9 cellular contexts compared by ENCODE assay signal in the genomic region with DNA sequence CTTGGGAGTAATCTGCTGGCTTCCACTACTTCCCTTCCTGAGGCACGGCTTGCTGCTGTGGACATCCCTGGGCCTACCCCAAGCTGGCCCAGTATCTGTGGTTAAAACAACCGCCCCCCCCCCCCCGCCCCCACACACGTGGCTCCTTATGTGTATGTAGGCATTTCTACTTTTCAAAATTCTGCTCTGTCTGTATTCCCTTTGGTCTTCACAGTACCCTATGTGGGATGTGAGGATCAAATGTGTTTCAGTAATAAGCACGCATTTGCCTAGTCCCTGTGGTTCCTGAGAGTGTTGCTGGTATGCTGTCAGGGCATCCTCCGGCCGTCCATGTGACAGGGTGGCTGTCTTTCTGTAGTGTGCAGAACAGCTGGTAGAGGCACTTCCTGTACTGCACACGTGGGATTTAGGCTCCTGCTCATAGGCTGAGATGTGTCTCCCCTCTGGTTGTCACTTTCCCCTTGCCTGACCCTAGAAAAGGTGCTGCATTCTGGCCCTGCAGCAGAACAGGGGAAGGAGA. TPM values are rescaled to one million over a fixed set of nuclear protein-coding genes. Genes with fewer than 3 reads are reported as not detected.
DNase-seq lines count a peak whose midpoint lies in the region; ATAC-seq and TF ChIP-seq lines count a peak whose summit lies in the region.
"Had no signal": no experiment of that assay in that cellular context is flagged by ENCODE, and none has a peak within 500 bp of the region (broad histone marks: within the 10 kb centered on the region; RNA-seq: fewer than 3 reads in every experiment).

No MANE protein-coding gene starts in this region.

- no peak overlapping the region for H3K27ac Mint-ChIP-seq in activated T-cell treated with anti-CD3 and anti-CD28 coated beads, Interleukin-2, amount 50 U/mL, for 72 hours
- peak overlapping the region; percentile 79 to 93 for H3K27ac Mint-ChIP-seq in natural killer cell

- BruUV-seq in mammary epithelial cell (replicated peaks; lab: Mats Ljungman, UMichigan), result no TSS peak

- H4K20me1 ChIP-seq in mammary epithelial cell (ENCODE audit: insufficient read depth, low read length), result no peaks in the 10 kb centered on the region

- CTCF ChIA-PET in mammary epithelial cell (lab: Charles Lee; ENCODE audit: low non-redundant PET), result interaction anchor here (0.6 to 0.8 kb wide), 2 partner anchors 9 to 197 kb away, joined by 3 to 4 read pairs; no protein-coding TSS in a partner anchor

- peaks cover 0 to 2% of the 10 kb centered on the region in 2 donors for H3K36me3 Mint-ChIP-seq in activated T-cell treated with anti-CD3 and anti-CD28 coated beads, Interleukin-2, amount 50 U/mL, for 72 hours (ENCODE audit: insufficient read depth in 2 of 2)
- H3K36me3 Mint-ChIP-seq in natural killer cell, result no peaks in the 10 kb centered on the region

- H3K79me2 ChIP-seq in mammary epithelial cell (ENCODE audit: insufficient read depth, low read length), result no peaks in the 10 kb centered on the region

- H3K27me3 Mint-ChIP-seq in activated T-cell treated with anti-CD3 and anti-CD28 coated beads, Interleukin-2, amount 50 U/mL, for 72 hours (ENCODE audit: low read depth), result no peaks in the 10 kb centered on the region
- H3K27me3 Mint-ChIP-seq in natural killer cell (ENCODE audit: low read depth in 2 of 2), result no peaks in the 10 kb centered on the region

- no peak overlapping the region for H3K4me2 ChIP-seq in mammary epithelial cell (ENCODE audit: insufficient read depth, low read depth, low read length)

- peaks cover 28% of the 10 kb centered on the region for H3K4me1 Mint-ChIP-seq in activated T-cell treated with anti-CD3 and anti-CD28 coated beads, Interleukin-2, amount 50 U/mL, for 72 hours (ENCODE audit: low read depth)
- H3K4me1 Mint-ChIP-seq in natural killer cell, result peaks cover 26 to 32% of the 10 kb centered on the region in 2 donors

- in situ Hi-C loops in mammary epithelial cell (cut with MboI; ENCODE audit: low sequenced_read_pairs in 2 of 2), result loop anchor here in 1 of 2 donors (25.0 kb wide), 1 partner anchor 168 kb away; no protein-coding TSS in a partner anchor

- no peaks in the 10 kb centered on the region for H3K9me3 Mint-ChIP-seq in activated T-cell treated with anti-CD3 and anti-CD28 coated beads, Interleukin-2, amount 50 U/mL, for 72 hours
- no peaks in the 10 kb centered on the region for H3K9me3 Mint-ChIP-seq in natural killer cell

- H2AFZ ChIP-seq in mammary epithelial cell (ENCODE audit: low read depth, low read length), result no peak overlapping the region

- TF ChIP-seq CTCF in natural killer cell (IDR thresholded peaks at IDR 0.05) (no peak), mammary epithelial cell (conservative IDR thresholded peaks at IDR 0.05 in 1 of 2, IDR thresholded peaks at IDR 0.05 in 1 of 2; ENCODE audit: extremely low read depth in 1 of 2, insufficient read depth in 1 of 2, low read depth in 1 of 2, low read length in 2 of 2) (no peak)

- H3K4me1 ChIP-seq in mammary epithelial cell (ENCODE audit: insufficient read depth, low read length), result peaks cover 12% of the 10 kb centered on the region

- no peak overlapping the region for H3K27ac ChIP-seq in mammary epithelial cell (ENCODE audit: insufficient read depth, low read depth, low read length)

- intact Hi-C loops in natural killer cell (cut with micrococcal nuclease) (loop anchor here (1.0 to 10.0 kb wide), 3 partner anchors 25 to 181 kb away; a partner anchor contains a TSS), mammary epithelial cell (cut with micrococcal nuclease) (loop anchor here (5.0 kb wide), 1 partner anchor 148 kb away; no protein-coding TSS in a partner anchor), sciatic nerve (cut with DNase I) (no loop called here)

- H3K4me3 Mint-ChIP-seq in activated T-cell treated with anti-CD3 and anti-CD28 coated beads, Interleukin-2, amount 50 U/mL, for 72 hours, result peak overlapping the region; percentile 83 to 91
- H3K4me3 Mint-ChIP-seq in natural killer cell, result peak overlapping the region; percentile 83

- WGBS in mammary epithelial cell (ENCODE audit: low coverage, missing lambda C conversion rate), result 45% methylated on average over 8 of the region's 8 CpGs

- peak; percentile 66 for DNase-seq in Ammon's horn (ENCODE audit: low spot score)
- DNase-seq in OCI-M1 (lab: John Stamatoyannopoulos, UW), result peak; percentile 91
- peak; percentile 54 to 55 for DNase-seq in activated T-cell treated with anti-CD3 and anti-CD28 coated beads, Interleukin-2, amount 50 U/mL, for 72 hours
- DNase-seq in natural killer cell, result peak; percentile 50
- DNase-seq in mammary epithelial cell, result no peak
- no peak for DNase-seq in sciatic nerve (ENCODE audit: low spot score)

- H3K9me3 ChIP-seq in mammary epithelial cell (replicated peaks; ENCODE audit: insufficient read depth, low read length), result no peaks in the 10 kb centered on the region

- ATAC-seq in GM18873 (IDR thresholded peaks at IDR 0.05; ENCODE audit: low FRiP score, unreplicated experiment) (peak; percentile 74), HG03066 (IDR thresholded peaks at IDR 0.05; ENCODE audit: low read depth, unreplicated experiment) (peak; percentile 72), natural killer cell (peak; percentile 68 to 86 (median 83)), sciatic nerve (no peak)
- ATAC-seq in activated T-cell treated with anti-CD3 and anti-CD28 coated beads, Interleukin-2, amount 50 U/mL, for 72 hours (replicated peaks in 1 of 2), result peak; percentile 66 to 68

- no peaks in the 10 kb centered on the region for H3K27me3 ChIP-seq in mammary epithelial cell (ENCODE audit: insufficient read depth, low read length)

- H3K4me3 ChIP-seq in mammary epithelial cell (replicated peaks in 1 of 3; ENCODE audit: insufficient read depth in 1 of 3, low read depth in 2 of 3, low read length in 3 of 3), result no peak overlapping the region
- H3K4me3 ChIP-seq: skin epidermis had no signal

- dilution Hi-C loops in mammary epithelial cell (cut with HindIII; ENCODE audit: low sequenced_read_pairs), result no loop called here

- H3K9ac ChIP-seq in mammary epithelial cell (ENCODE audit: insufficient read depth, low read length), result no peak overlapping the region

- no peaks in the 10 kb centered on the region for H3K36me3 ChIP-seq in mammary epithelial cell (ENCODE audit: insufficient read depth, low read length)

RNA-seq across cellular contexts. Expression of a gene that starts 2.2 kb away (rescaled TPM):
- 10 to 100 TPM in 1 of 2 donors, 1 to 10 TPM in 1; 8.7 to 11.0 TPM for total RNA-seq in activated T-cell treated with anti-CD3 and anti-CD28 coated beads, Interleukin-2, amount 50 U/mL, for 72 hours
- 1 to 10 TPM; 3.5 to 4.4 (median 4.1) TPM for total RNA-seq in natural killer cell
- 1 to 10 TPM; 3.2 to 3.8 TPM for total RNA-seq in mammary epithelial cell
- 1.3 TPM for polyA plus RNA-seq in mammary epithelial cell
- not detected for polyA minus RNA-seq in mammary epithelial cell
- 3.9 TPM for total RNA-seq in sciatic nerve

RNA-seq across cellular contexts. Expression of a gene that starts 24.3 kb away (rescaled TPM):
- 10 to 100 TPM; 77.7 to 89.0 TPM for total RNA-seq in activated T-cell treated with anti-CD3 and anti-CD28 coated beads, Interleukin-2, amount 50 U/mL, for 72 hours
- 100 to 1,000 TPM; 101 to 115 (median 102) TPM for total RNA-seq in natural killer cell
- total RNA-seq in mammary epithelial cell, result 10 to 100 TPM; 69.5 to 74.2 TPM
- polyA plus RNA-seq in mammary epithelial cell, result 94.0 TPM
- 69.4 TPM for polyA minus RNA-seq in mammary epithelial cell
- total RNA-seq in sciatic nerve, result 46.8 TPM

Comparison
In these comparisons a context has a peak if more than half of its experiments do, and no peak if none do; other contexts are left out.
1. DNase-seq: peak in Ammon's horn (single experiment), OCI-M1 (single experiment), activated T-cell treated with anti-CD3 and anti-CD28 coated beads, Interleukin-2, amount 50 U/mL, for 72 hours (2 of 2) and natural killer cell (single experiment); none in mammary epithelial cell (single experiment) and sciatic nerve (single experiment).